ENCODE assay signal across 10 cellular contexts in genomic region chr17:28549274-28550132, GRCh38. TPM values are rescaled to one million over a fixed set of nuclear protein-coding genes. Genes with fewer than 3 reads are reported as not detected.
DNase-seq lines count a peak whose midpoint lies in the region; ATAC-seq and TF ChIP-seq lines count a peak whose summit lies in the region.
"Had no signal": no experiment of that assay in that cellular context is flagged by ENCODE, and none has a peak within 500 bp of the region (broad histone marks: within the 10 kb centered on the region; RNA-seq: fewer than 3 reads in every experiment).

No MANE protein-coding gene starts in this region.

- peaks cover 0 to 23% of the 10 kb centered on the region in 2 donors for H3K36me3 ChIP-seq in psoas muscle (ENCODE audit: insufficient read depth in 1 of 2, low read depth in 1 of 2)

- H3K27ac ChIP-seq in psoas muscle = no peak overlapping the region
- H3K27ac ChIP-seq: testis had no signal

- WGBS in psoas muscle, 3 donors = 77 to 84% (median 79%) methylated on average over 3 of the region's 3 CpGs

- peaks cover 35% of the 10 kb centered on the region for H3K36me3 Mint-ChIP-seq in activated T-helper 17 cell treated with anti-CD3 and anti-CD28 coated beads, Interleukin-2, amount 50 U/mL, for 72 hours (ENCODE audit: low read depth)

- no peaks in the 10 kb centered on the region for H3K9me3 Mint-ChIP-seq in activated T-helper 17 cell treated with anti-CD3 and anti-CD28 coated beads, Interleukin-2, amount 50 U/mL, for 72 hours

- H3K27me3 Mint-ChIP-seq in activated T-helper 17 cell treated with anti-CD3 and anti-CD28 coated beads, Interleukin-2, amount 50 U/mL, for 72 hours = no peaks in the 10 kb centered on the region

- peak; percentile 40 for ATAC-seq in GM18511 (IDR thresholded peaks at IDR 0.05; ENCODE audit: unreplicated experiment)
- ATAC-seq in activated T-helper 17 cell treated with anti-CD3 and anti-CD28 coated beads, Interleukin-2, amount 50 U/mL, for 72 hours (replicated peaks) = peak; percentile 79
- no peak for ATAC-seq in psoas muscle
- ATAC-seq: HCT116 had no signal

- peaks cover 31% of the 10 kb centered on the region for H3K4me1 Mint-ChIP-seq in activated T-helper 17 cell treated with anti-CD3 and anti-CD28 coated beads, Interleukin-2, amount 50 U/mL, for 72 hours

- peaks cover 5% of the 10 kb centered on the region for H3K4me1 ChIP-seq in psoas muscle

- no peak for TF ChIP-seq CTCF in psoas muscle (IDR thresholded peaks at IDR 0.05)

- intact Hi-C loops in psoas muscle (cut with DNase I) = no loop called here

- H3K9me3 ChIP-seq in psoas muscle = no peaks in the 10 kb centered on the region
- H3K9me3 ChIP-seq: testis had no signal

- H3K4me3 Mint-ChIP-seq in activated T-helper 17 cell treated with anti-CD3 and anti-CD28 coated beads, Interleukin-2, amount 50 U/mL, for 72 hours = peak overlapping the region; percentile 96

- H3K4me3 ChIP-seq in psoas muscle = no peak overlapping the region
- H3K4me3 ChIP-seq: testis had no signal

- H3K27me3 ChIP-seq in psoas muscle (ENCODE audit: insufficient read depth in 3 of 3, low read length in 2 of 3) = no peaks in the 10 kb centered on the region
- H3K27me3 ChIP-seq: testis had no signal

- peak; percentile 75 for DNase-seq in MV-4-11 (lab: John Stamatoyannopoulos, UW)
- peak; percentile 62 for DNase-seq in stimulated activated CD4-positive, alpha-beta T cell treated with anti-CD3 and anti-CD28 coated beads, Interleukin-1b, Interleukin-23, amount 100 ng/mL, for 48 hours
- DNase-seq in T1000 (lab: John Stamatoyannopoulos, UW) = no peak
- DNase-seq in NCI-H1930 (lab: John Stamatoyannopoulos, UW) = no peak
- DNase-seq in occipital lobe (lab: John Stamatoyannopoulos, UW) = no peak
- no peak for DNase-seq in psoas muscle
- DNase-seq: testis had no signal

- peak overlapping the region; percentile 90 for H3K27ac Mint-ChIP-seq in activated T-helper 17 cell treated with anti-CD3 and anti-CD28 coated beads, Interleukin-2, amount 50 U/mL, for 72 hours

RNA-seq across cellular contexts. Expression of gene UNC119, which starts 2.9 kb away (rescaled TPM):
- 10 to 100 TPM; 39.1 to 67.7 TPM for total RNA-seq in activated T-helper 17 cell treated with anti-CD3 and anti-CD28 coated beads, Interleukin-2, amount 50 U/mL, for 72 hours
- total RNA-seq in occipital lobe = 31.5 TPM
- 1 to 10 TPM; 2.0 to 7.8 (median 4.5) TPM for total RNA-seq in psoas muscle
- 1 to 10 TPM; 1.9 to 2.6 (median 2.2) TPM for polyA plus RNA-seq in psoas muscle

RNA-seq across cellular contexts. Expression of gene PIGS, which starts 21.8 kb away (rescaled TPM):
- total RNA-seq in activated T-helper 17 cell treated with anti-CD3 and anti-CD28 coated beads, Interleukin-2, amount 50 U/mL, for 72 hours = 10 to 100 TPM; 33.2 to 38.9 TPM
- total RNA-seq in occipital lobe = 12.8 TPM
- 10 to 100 TPM; 30.5 to 44.9 (median 33.4) TPM for total RNA-seq in psoas muscle
- 10 to 100 TPM; 16.7 to 37.1 (median 26.4) TPM for polyA plus RNA-seq in psoas muscle

RNA-seq across cellular contexts. Expression of gene ALDOC, which starts 27.2 kb away (rescaled TPM):
- total RNA-seq in activated T-helper 17 cell treated with anti-CD3 and anti-CD28 coated beads, Interleukin-2, amount 50 U/mL, for 72 hours = 100 to 1,000 TPM in 1 of 2 donors, 10 to 100 TPM in 1; 55.0 to 335 TPM
- total RNA-seq in occipital lobe (78.1 TPM), psoas muscle (1 to 10 TPM; 1.3 to 2.9 (median 2.0) TPM)
- polyA plus RNA-seq in psoas muscle = 1 to 10 TPM; 1.2 to 2.4 (median 1.7) TPM

RNA-seq across cellular contexts. Expression of gene FOXN1, which starts 43.4 kb away (rescaled TPM):
- total RNA-seq in activated T-helper 17 cell treated with anti-CD3 and anti-CD28 coated beads, Interleukin-2, amount 50 U/mL, for 72 hours = not detected
- not detected for total RNA-seq in occipital lobe
- total RNA-seq in psoas muscle = not detected
- not detected for polyA plus RNA-seq in psoas muscle

RNA-seq across cellular contexts. Expression of gene SPAG5, which starts 49.3 kb away (rescaled TPM):
- total RNA-seq in activated T-helper 17 cell treated with anti-CD3 and anti-CD28 coated beads, Interleukin-2, amount 50 U/mL, for 72 hours = 100 to 1,000 TPM; 140 to 195 TPM
- total RNA-seq in occipital lobe (4.7 TPM), psoas muscle (1 to 10 TPM in 3 of 4 donors, under 1 TPM in 1; 0.71 to 1.5 (median 1.3) TPM)
- 1 to 10 TPM in 1 of 3 donors, under 1 TPM in 2; 0.15 to 2.4 (median 0.40) TPM for polyA plus RNA-seq in psoas muscle

Comparison
In these comparisons a context has a peak if more than half of its experiments do, and no peak if none do; other contexts are left out.
1. ATAC-seq: peak in GM18511 (single experiment) and activated T-helper 17 cell treated with anti-CD3 and anti-CD28 coated beads, Interleukin-2, amount 50 U/mL, for 72 hours (single experiment); none in psoas muscle (0 of 4).
2. DNase-seq: peak in MV-4-11 (single experiment) and stimulated activated CD4-positive, alpha-beta T cell treated with anti-CD3 and anti-CD28 coated beads, Interleukin-1b, Interleukin-23, amount 100 ng/mL, for 48 hours (single experiment); none in T1000 (single experiment), NCI-H1930 (0 of 2), occipital lobe (single experiment) and psoas muscle (0 of 2).
3. RNA of gene ALDOC, which starts 27.2 kb away (total RNA-seq): 55.0 to 335 TPM in activated T-helper 17 cell treated with anti-CD3 and anti-CD28 coated beads, Interleukin-2, amount 50 U/mL, for 72 hours and 78.1 TPM in occipital lobe (single experiment); 1.3 to 2.9 TPM in psoas muscle; every median in the first group is over 10 times any median in the second.